In the genomic region with DNA sequence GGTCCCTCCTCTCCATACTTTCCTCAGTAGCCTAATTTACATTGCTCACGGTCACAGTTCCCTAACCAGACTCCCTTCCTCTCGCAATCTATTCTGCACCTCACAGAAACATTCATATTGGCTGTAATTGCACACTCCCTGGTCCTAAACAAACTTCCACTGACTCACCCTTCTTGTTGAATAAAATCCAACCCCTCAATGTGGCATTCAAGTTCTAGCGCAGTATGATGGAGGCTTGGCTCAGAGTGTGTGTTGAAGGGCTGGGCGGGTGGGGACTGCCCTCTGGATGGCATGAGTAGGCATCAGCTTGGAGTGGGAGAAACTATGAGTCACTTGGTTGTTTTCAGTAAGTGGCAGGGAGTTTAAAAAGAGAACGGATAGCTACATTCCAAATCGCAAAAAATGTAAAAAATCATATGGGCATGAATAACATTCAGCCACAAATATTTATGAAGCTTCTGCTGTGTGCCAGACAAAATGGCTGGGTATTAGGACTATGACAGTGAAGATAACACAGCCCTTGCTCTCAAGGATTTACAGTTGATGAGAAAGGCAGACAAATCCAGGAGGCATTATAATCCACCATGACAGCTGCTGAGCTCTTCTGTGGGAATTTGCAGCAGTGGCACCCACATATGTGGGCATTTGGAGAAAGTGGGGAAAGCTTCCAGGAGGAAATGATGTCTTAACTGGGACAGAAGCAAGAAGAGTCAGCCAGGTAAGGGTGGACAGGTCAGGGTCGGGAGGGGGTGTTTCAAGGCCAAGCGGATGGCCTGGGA, we compare ENCODE assay signal across 8 cellular contexts. TPM values are rescaled to one million over a fixed set of nuclear protein-coding genes. Genes with fewer than 3 reads are reported as not detected.
DNase-seq lines count a peak whose midpoint lies in the region; ATAC-seq and TF ChIP-seq lines count a peak whose summit lies in the region.

No MANE protein-coding gene starts in this region.

- intact Hi-C loops in A673 (cut with micrococcal nuclease; ENCODE audit: unreplicated experiment) (no loop called here), ascending aorta (cut with DNase I) (loop anchor here (1.0 to 5.0 kb wide), 5 partner anchors 8 to 402 kb away; partner anchors contain the start of genes LYST and NID1), left lung (cut with DNase I) (no loop called here)

- TF ChIP-seq CTCF in A673 (conservative IDR thresholded peaks at IDR 0.05; ENCODE audit: low read depth, low read length) (no peak), HEK293 (tag by site-specific recombination; IDR thresholded peaks at IDR 0.05) (no peak), ascending aorta (IDR thresholded peaks at IDR 0.05) (peak in 1 of 3 experiments; percentile 17), left lung (IDR thresholded peaks at IDR 0.05) (no peak)

- no peaks in the 10 kb centered on the region for H3K27me3 ChIP-seq in A673 (replicated peaks; ENCODE audit: insufficient read depth, low read depth, low read length, poor library complexity)
- H3K27me3 ChIP-seq in ascending aorta: no peaks in the 10 kb centered on the region
- no peaks in the 10 kb centered on the region for H3K27me3 ChIP-seq in left lung
- H3K27me3 ChIP-seq in HAP-1 (ENCODE audit: low read depth): no peaks in the 10 kb centered on the region

- CTCF ChIA-PET in A673 (lab: Charles Lee) (no interaction called here), HEK293 (lab: Yijun Ruan, JAX) (interaction anchor here (1.1 kb wide), 1 partner anchor 63 kb away, joined by 8 read pairs; no protein-coding TSS in a partner anchor)

- POLR2A ChIA-PET in A673 (lab: Charles Lee; ENCODE audit: low non-redundant PET) (no interaction called here), HEK293 (lab: Yijun Ruan, JAX) (no interaction called here)

- in situ Hi-C loops in HAP-1 (cut with MboI; ENCODE audit: low sequenced_read_pairs): no loop called here

- H3K9me3 ChIP-seq in A673 (ENCODE audit: low read depth, low read length, poor library complexity, severe bottlenecking) (no peaks in the 10 kb centered on the region), HEK293 (ENCODE audit: control insufficient read depth, insufficient read depth, low read depth, low read length) (no peaks in the 10 kb centered on the region), ascending aorta (no peaks in the 10 kb centered on the region), left lung (no peaks in the 10 kb centered on the region), HAP-1 (no peaks in the 10 kb centered on the region)

- H3K27ac ChIP-seq in A673 (ENCODE audit: low read depth, low read length, poor library complexity, severe bottlenecking) (no peak overlapping the region), HEK293 (ENCODE audit: extremely low read depth, low read depth, low read length) (no peak overlapping the region), ascending aorta (peak overlapping the region; percentile 82 to 83), left lung (peak overlapping the region; percentile 68 to 77)

- H3K4me3 ChIP-seq in A673 (ENCODE audit: low read depth, low read length, poor library complexity, severe bottlenecking): no peak overlapping the region
- no peak overlapping the region for H3K4me3 ChIP-seq in HEK293 (ENCODE audit: low read depth, low read length)
- H3K4me3 ChIP-seq in ascending aorta: no peak overlapping the region
- H3K4me3 ChIP-seq in left lung: no peak overlapping the region
- no peak overlapping the region for H3K4me3 ChIP-seq in HAP-1

- no peaks in the 10 kb centered on the region for H3K36me3 ChIP-seq in A673 (ENCODE audit: insufficient read depth, low read length, poor library complexity, severe bottlenecking)
- no peaks in the 10 kb centered on the region for H3K36me3 ChIP-seq in HEK293 (ENCODE audit: control insufficient read depth in 2 of 2, insufficient read depth in 1 of 2, low read length in 2 of 2)
- H3K36me3 ChIP-seq in ascending aorta: no peaks in the 10 kb centered on the region
- H3K36me3 ChIP-seq in left lung: no peaks in the 10 kb centered on the region
- no peaks in the 10 kb centered on the region for H3K36me3 ChIP-seq in HAP-1 (replicated peaks)

- H3K4me1 ChIP-seq in A673 (ENCODE audit: insufficient read depth, low read length, poor library complexity, severe bottlenecking) (no peaks in the 10 kb centered on the region), HEK293 (ENCODE audit: control insufficient read depth, insufficient read depth, low read length) (peaks cover 18% of the 10 kb centered on the region), ascending aorta (peaks cover 9 to 15% of the 10 kb centered on the region in 2 donors), left lung (peaks cover 0 to 22% of the 10 kb centered on the region in 2 donors), HAP-1 (peaks cover 4% of the 10 kb centered on the region; the same call in 1 of the 2 replicates)

- BruUV-seq in A673 (replicated peaks; lab: Mats Ljungman, UMichigan): no TSS peak

- ATAC-seq in left lung (peak; percentile 78), HG03097 (IDR thresholded peaks at IDR 0.05; ENCODE audit: low FRiP score, unreplicated experiment) (no peak)

- DNase-seq in A673 (ENCODE audit: low spot score) (peak; percentile 18), ascending aorta (ENCODE audit: low spot score in 2 of 2) (peak in 1 of 2 donors; percentile 87), left lung (no peak), NCI-H774 (lab: John Stamatoyannopoulos, UW) (no peak), SHP77 treated with DMSO at 0.1 percent for 48 hours (lab: John Stamatoyannopoulos, UW) (no peak), HAP-1 (ENCODE audit: low spot score in 2 of 2) (no peak)

TF ChIP-seq in HEK293, 187 proteins besides CTCF, POLR2A, EP300 and RAD21 (continues in another document):
- TF ChIP-seq ZNF501 (tag by site-specific recombination; IDR thresholded peaks at IDR 0.05): no peak
- TF ChIP-seq ZBTB48 (tag by site-specific recombination; IDR thresholded peaks at IDR 0.05): peak; percentile 69
- TF ChIP-seq ZNF514 (tag by site-specific recombination; IDR thresholded peaks at IDR 0.05): no peak
- TF ChIP-seq REPIN1 (tag by site-specific recombination; IDR thresholded peaks at IDR 0.05; ENCODE audit: low read depth): no peak
- no peak for TF ChIP-seq ZNF2 (tag by site-specific recombination; IDR thresholded peaks at IDR 0.05)
- no peak for TF ChIP-seq ZNF664 (tag by site-specific recombination; IDR thresholded peaks at IDR 0.05)
- TF ChIP-seq ZNF549 (tag by site-specific recombination; IDR thresholded peaks at IDR 0.05): no peak
- no peak for TF ChIP-seq ZNF626 (tag by site-specific recombination; IDR thresholded peaks at IDR 0.05)
- no peak for TF ChIP-seq ZNF701 (tag by site-specific recombination; IDR thresholded peaks at IDR 0.05)
- no peak for TF ChIP-seq ZBTB10 (tag by site-specific recombination; IDR thresholded peaks at IDR 0.05)
- TF ChIP-seq BCL11A (tag by site-specific recombination; IDR thresholded peaks at IDR 0.05; ENCODE audit: low read depth): no peak
- TF ChIP-seq ZNF624 (tag by site-specific recombination; IDR thresholded peaks at IDR 0.05): no peak
- no peak for TF ChIP-seq ZSCAN16 (tag by site-specific recombination; IDR thresholded peaks at IDR 0.05)
- TF ChIP-seq ZNF670 (tag by site-specific recombination; IDR thresholded peaks at IDR 0.05; ENCODE audit: low read depth): no peak
- TF ChIP-seq ZNF530 (tag by site-specific recombination; IDR thresholded peaks at IDR 0.05; ENCODE audit: low read depth): no peak
- no peak for TF ChIP-seq ZNF596 (tag by site-specific recombination; IDR thresholded peaks at IDR 0.05)
- TF ChIP-seq SP7 (tag by site-specific recombination; IDR thresholded peaks at IDR 0.05): peak; percentile 38
- no peak for TF ChIP-seq ZNF777 (tag by site-specific recombination; IDR thresholded peaks at IDR 0.05; ENCODE audit: borderline replicate concordance)
- TF ChIP-seq, protein P1, sequence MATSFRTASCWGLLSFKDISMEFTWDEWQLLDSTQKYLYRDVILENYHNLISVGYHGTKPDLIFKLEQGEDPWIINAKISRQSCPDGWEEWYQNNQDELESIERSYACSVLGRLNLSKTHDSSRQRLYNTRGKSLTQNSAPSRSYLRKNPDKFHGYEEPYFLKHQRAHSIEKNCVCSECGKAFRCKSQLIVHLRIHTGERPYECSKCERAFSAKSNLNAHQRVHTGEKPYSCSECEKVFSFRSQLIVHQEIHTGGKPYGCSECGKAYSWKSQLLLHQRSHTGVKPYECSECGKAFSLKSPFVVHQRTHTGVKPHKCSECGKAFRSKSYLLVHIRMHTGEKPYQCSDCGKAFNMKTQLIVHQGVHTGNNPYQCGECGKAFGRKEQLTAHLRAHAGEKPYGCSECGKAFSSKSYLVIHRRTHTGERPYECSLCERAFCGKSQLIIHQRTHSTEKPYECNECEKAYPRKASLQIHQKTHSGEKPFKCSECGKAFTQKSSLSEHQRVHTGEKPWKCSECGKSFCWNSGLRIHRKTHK (tag by site-specific recombination; IDR thresholded peaks at IDR 0.05): no peak
- peak; percentile 72; the same call in 1 of the 2 replicates for TF ChIP-seq ZNF600 (tag by site-specific recombination; IDR thresholded peaks at IDR 0.05)
- no peak for TF ChIP-seq ZNF768 (tag by site-specific recombination; IDR thresholded peaks at IDR 0.05)

RNA-seq across cellular contexts. Expression of gene LYST, which starts 42.2 kb away (rescaled TPM):
- total RNA-seq in A673 (2021) (1.7 and 1.9 TPM in 2 replicates), ascending aorta (169 TPM), left lung (10 to 100 TPM; 33.4 to 64.9 TPM)

Comparison
In these comparisons a context has a peak if more than half of its experiments do, and no peak if none do; other contexts are left out.
1. H3K27ac ChIP-seq: peak in ascending aorta (2 of 2) and left lung (2 of 2); none in A673 (single experiment) and HEK293 (single experiment).
2. RNA of gene LYST, which starts 42.2 kb away (total RNA-seq): 169 TPM in ascending aorta (single experiment) and 33.4 to 64.9 TPM in left lung; 1.7 to 1.9 TPM in A673; every median in the first group is over 10 times any median in the second.